Comparison of ENCODE assay signal across 8 cellular contexts in the genomic region with DNA sequence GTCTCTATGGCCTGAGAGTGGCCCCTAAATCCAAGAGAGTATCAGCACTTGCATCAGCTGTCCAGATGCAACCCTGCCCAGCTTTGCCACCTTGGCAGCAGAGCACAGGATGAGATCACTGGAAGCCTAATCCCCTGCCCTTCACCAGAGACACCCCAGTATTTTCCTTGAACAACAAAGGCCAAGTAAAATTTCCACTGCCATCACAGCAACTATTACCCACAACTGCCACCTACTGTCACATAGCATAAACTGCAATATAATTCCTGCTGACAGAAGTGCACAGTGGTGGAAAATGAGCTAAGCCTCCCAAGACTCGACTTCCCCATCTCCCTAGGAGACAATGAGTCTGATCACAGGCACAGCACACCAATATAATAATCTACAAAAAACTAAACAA.
DNase-seq lines count a peak whose midpoint lies in the region; TF ChIP-seq lines count a peak whose summit lies in the region.

No MANE protein-coding gene starts in this region.

- H3K4me1 ChIP-seq in HAP-1 (no peaks in the 10 kb centered on the region), stomach (no peaks in the 10 kb centered on the region)

- H3K27me3 ChIP-seq in HAP-1 (ENCODE audit: low read depth), result no peaks in the 10 kb centered on the region
- H3K27me3 ChIP-seq in stomach, result no peaks in the 10 kb centered on the region

- H3K27ac ChIP-seq in stomach, result no peak overlapping the region

- in situ Hi-C loops in HAP-1 (cut with MboI; ENCODE audit: low sequenced_read_pairs), result no loop called here

- intact Hi-C loops in stomach (cut with DNase I; ENCODE audit: low total_unique reads), result no loop called here

- peak; percentile 10 to 16 for DNase-seq in HAP-1 (ENCODE audit: low spot score in 2 of 2)
- DNase-seq in NCI-H1694 treated with DMSO at 0.1 percent for 48 hours (lab: John Stamatoyannopoulos, UW), result peak; percentile 5
- DNase-seq in iPS-NIHi7 (ENCODE audit: extremely low spot score), result peak; percentile 35
- no peak for DNase-seq in stomach
- DNase-seq in stimulated activated CD4-positive, alpha-beta T cell treated with anti-CD3 and anti-CD28 coated beads, Interleukin-4, amount 100 ng/mL, for 24 hours, result no peak
- no peak for DNase-seq in stimulated activated CD4-positive, alpha-beta T cell treated with anti-CD3 and anti-CD28 coated beads, Interleukin-1b, Interleukin-23, amount 100 ng/mL, for 48 hours
- no peak for DNase-seq in NCI-H187 (lab: John Stamatoyannopoulos, UW)

- WGBS in stomach, 5 donors, result 24 to 53% (median 36%) methylated on average over 1 of the region's 1 CpG

- peak; percentile 66 for TF ChIP-seq CTCF in GM12872 (IDR thresholded peaks at IDR 0.05; ENCODE audit: insufficient read depth, low read depth, low read length)
- TF ChIP-seq CTCF in stomach (IDR thresholded peaks at IDR 0.05), result no peak

- no peak overlapping the region for H3K4me3 ChIP-seq in HAP-1
- H3K4me3 ChIP-seq in stomach, result no peak overlapping the region

- TF ChIP-seq EP300 in stomach (IDR thresholded peaks at IDR 0.05), result no peak

- H3K9me3 ChIP-seq in HAP-1 (0 out of 2 replicates have a peak, but pooled peaks cover 2% of the 10 kb centered on the region), stomach (peaks cover 0 to 38% (median 18%) of the 10 kb centered on the region in 4 donors)

- no peak for TF ChIP-seq POLR2A in stomach (IDR thresholded peaks at IDR 0.05)

- no peaks in the 10 kb centered on the region for H3K36me3 ChIP-seq in HAP-1 (replicated peaks)
- no peaks in the 10 kb centered on the region for H3K36me3 ChIP-seq in stomach

Comparison
In these comparisons a context has a peak if more than half of its experiments do, and no peak if none do; other contexts are left out.
1. DNase-seq: peak in HAP-1 (2 of 2), NCI-H1694 treated with DMSO at 0.1 percent for 48 hours (single experiment) and iPS-NIHi7 (single experiment); none in stomach (single experiment), stimulated activated CD4-positive, alpha-beta T cell treated with anti-CD3 and anti-CD28 coated beads, Interleukin-4, amount 100 ng/mL, for 24 hours (single experiment), stimulated activated CD4-positive, alpha-beta T cell treated with anti-CD3 and anti-CD28 coated beads, Interleukin-1b, Interleukin-23, amount 100 ng/mL, for 48 hours (single experiment) and NCI-H187 (0 of 2).